8 cellular contexts compared by ENCODE assay signal in genomic region chr14:90256354-90257131, GRCh38. TPM values are rescaled to one million over a fixed set of nuclear protein-coding genes. Genes with fewer than 3 reads are reported as not detected.
DNase-seq lines count a peak whose midpoint lies in the region; ATAC-seq and TF ChIP-seq lines count a peak whose summit lies in the region.

PSMC1 (plus strand) TSS chr14:90256553; CDS start chr14:90256598, 45 bp downstream.

- POLR2A ChIA-PET in AG04450 (lab: Yijun Ruan, JAX), result interaction anchor here (0.6 to 1.4 kb wide), 7 partner anchors 12 to 539 kb away, joined by 3 to 7 read pairs (median 4); partner anchors contain the start of genes CALM1 and TDP1
- POLR2A ChIA-PET in WTC11 (lab: Charles Lee), result interaction anchor here (0.6 kb wide), 1 partner anchor 72 kb away, joined by 4 read pairs; no protein-coding TSS in a partner anchor

- H3K4me1 Mint-ChIP-seq in WTC11, result peaks cover 16% of the 10 kb centered on the region

- H3K4me3 ChIP-seq in AG04450 (ENCODE audit: low read depth, low read length) (peak within 1 kb of the TSS; percentile 92), cardiac fibroblast (replicated peaks in 1 of 2; ENCODE audit: low read depth in 2 of 2, low read length in 2 of 2) (peak within 1 kb of the TSS; percentile 86 to 90)

- H3K4me3 Mint-ChIP-seq in WTC11, result peak within 1 kb of the TSS; percentile 98

- H3K36me3 Mint-ChIP-seq in WTC11, result peaks cover 22% of the 10 kb centered on the region

- no peak for TF ChIP-seq CTCF in AG04450 (IDR thresholded peaks at IDR 0.05; ENCODE audit: low read depth, low read length)
- no peak for TF ChIP-seq CTCF in WTC11 (IDR thresholded peaks at IDR 0.05)
- no peak for TF ChIP-seq CTCF in cardiac fibroblast (IDR thresholded peaks at IDR 0.05; ENCODE audit: low read depth, low read length)

- H3K27ac ChIP-seq in AG04450 (ENCODE audit: low read depth, low read length), result peak within 1 kb of the TSS; percentile 85

- H3K27me3 Mint-ChIP-seq in WTC11 (ENCODE audit: low read depth), result peaks cover 34% of the 10 kb centered on the region

- CTCF ChIA-PET in AG04450 (lab: Charles Lee), result interaction anchor here (0.9 to 1.6 kb wide), 2 partner anchors 21 to 283 kb away, joined by 3 read pairs; no protein-coding TSS in a partner anchor
- CTCF ChIA-PET in WTC11 (lab: Charles Lee), result interaction anchor here (0.5 to 1.9 kb wide), 6 partner anchors 19 to 283 kb away, joined by 3 to 10 read pairs (median 3); no protein-coding TSS in a partner anchor

- H3K9me3 Mint-ChIP-seq in WTC11, result peaks cover 5% of the 10 kb centered on the region

- H3K9me3 ChIP-seq in AG04450 (ENCODE audit: control insufficient read depth, insufficient read depth, low read length), result peaks cover 4% of the 10 kb centered on the region; the same call in 1 of the 2 replicates

- peak; percentile 97 for ATAC-seq in GM18909 (IDR thresholded peaks at IDR 0.05; ENCODE audit: poor library complexity, unreplicated experiment)
- ATAC-seq in HG03175 (IDR thresholded peaks at IDR 0.05; ENCODE audit: unreplicated experiment), result peak; percentile 97
- ATAC-seq in WTC11, result peak; percentile 94

- peaks cover 2% of the 10 kb centered on the region for H3K27me3 ChIP-seq in AG04450 (ENCODE audit: control insufficient read depth, insufficient read depth, low read length)

- peak within 1 kb of the TSS; percentile 90 for H3K27ac Mint-ChIP-seq in WTC11

- DNase-seq in AG04450 (ENCODE audit: low read depth, low spot score) (peak; percentile 86), NCI-H226 (peak; percentile 91), WTC11 (ENCODE audit: low spot score) (peak; percentile 79), cardiac fibroblast (ENCODE audit: low read depth in 2 of 2) (peak; percentile 95 to 97), iris pigment epithelial cell (ENCODE audit: low read depth) (peak; percentile 95)
- peak; percentile 79 to 85 for DNase-seq in stimulated activated CD4-positive, alpha-beta T cell treated with anti-CD3 and anti-CD28 coated beads, Interleukin-12 subunit alpha, Interleukin-12 subunit beta, amount 100 ng/mL, for 24 hours (ENCODE audit: low read depth in 2 of 2)

TF ChIP-seq in WTC11, 78 proteins besides CTCF, POLR2A, EP300 and RAD21 (continues in another document):
- TF ChIP-seq MYBL2 (CRISPR knock-in tag; IDR thresholded peaks at IDR 0.05) (no peak; the same call in 1 of the 2 replicates), ESRRA (CRISPR knock-in tag; IDR thresholded peaks at IDR 0.05; ENCODE audit: borderline replicate concordance) (no peak), ZBTB21 (CRISPR knock-in tag; IDR thresholded peaks at IDR 0.05; ENCODE audit: borderline replicate concordance) (0 out of 2 replicates have a peak, but pooled peaks have one; percentile 43), FOXP1 (CRISPR knock-in tag; IDR thresholded peaks at IDR 0.05; ENCODE audit: borderline replicate concordance) (peak; percentile 79), ERG (CRISPR knock-in tag; IDR thresholded peaks at IDR 0.05) (no peak), ATF6 (CRISPR knock-in tag; IDR thresholded peaks at IDR 0.05) (no peak), FOXK1 (CRISPR knock-in tag; IDR thresholded peaks at IDR 0.05) (peak; percentile 76), NFE2L1 (CRISPR knock-in tag; IDR thresholded peaks at IDR 0.05) (peak; percentile 91), NR3C1 (CRISPR knock-in tag; conservative IDR thresholded peaks at IDR 0.05; ENCODE audit: low read depth) (no peak), ZMAT4 (CRISPR knock-in tag; IDR thresholded peaks at IDR 0.05) (no peak), SMAD4 (CRISPR knock-in tag; IDR thresholded peaks at IDR 0.05) (no peak), ZNF281 (CRISPR knock-in tag; IDR thresholded peaks at IDR 0.05) (no peak), CREM (CRISPR knock-in tag; IDR thresholded peaks at IDR 0.05) (peak; percentile 42; the same call in 1 of the 2 replicates), HMGXB4 (CRISPR knock-in tag; IDR thresholded peaks at IDR 0.05) (peak; percentile 49; the same call in 1 of the 2 replicates), ETV6 (CRISPR knock-in tag; IDR thresholded peaks at IDR 0.05) (peak; percentile 90)

RNA-seq across cellular contexts. Expression of gene PSMC1, which starts in this region (rescaled TPM):
- polyA plus RNA-seq in AG04450 (2011; rRNA removed), result 174 and 228 TPM in 2 replicates
- polyA minus RNA-seq in AG04450 (2011; rRNA and poly(A)+ RNA removed), result 69.7 and 102 TPM in 2 replicates
- 75.9 to 92.8 TPM (median 88.9 TPM) in 3 replicates for total RNA-seq in WTC11 (2021)

Comparison
In these comparisons a context has a peak if more than half of its experiments do, and no peak if none do; other contexts are left out.
1. Peak in every context shown above with its lines: DNase-seq, ATAC-seq, H3K4me3 ChIP-seq and H3K27ac ChIP-seq.